In the genomic region with DNA sequence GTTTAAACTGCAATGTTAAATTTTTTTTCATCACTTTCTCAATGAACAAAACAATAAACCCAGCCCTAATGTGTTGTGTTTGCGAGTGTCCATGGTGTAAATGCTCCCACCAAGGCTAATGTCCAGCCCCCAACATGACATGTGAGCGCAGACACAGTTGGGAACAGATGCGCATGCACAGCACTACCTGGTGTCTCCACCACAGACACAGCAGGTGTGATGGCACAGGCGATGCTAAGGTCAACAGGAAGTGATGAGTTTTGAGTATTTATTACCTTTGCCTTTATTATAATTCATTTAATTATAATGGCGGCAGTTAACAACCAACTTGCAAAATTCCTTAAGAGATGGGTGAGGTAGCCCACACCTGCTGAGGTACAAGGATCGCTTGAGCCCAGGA, we compare ENCODE assay signal across 22 cellular contexts. TPM values are rescaled to one million over a fixed set of nuclear protein-coding genes. Genes with fewer than 3 reads are reported as not detected.
DNase-seq lines count a peak whose midpoint lies in the region; ATAC-seq, FAIRE-seq and TF ChIP-seq lines count a peak whose summit lies in the region.
"Had no signal": no experiment of that assay in that cellular context is flagged by ENCODE, and none has a peak within 500 bp of the region (broad histone marks: within the 10 kb centered on the region; RNA-seq: fewer than 3 reads in every experiment).

No MANE protein-coding gene starts in this region.

- peaks cover 6% of the 10 kb centered on the region for H3K27me3 Mint-ChIP-seq in GM23338 (ENCODE audit: insufficient read depth, low read depth, poor library complexity)
- peaks cover 3% of the 10 kb centered on the region for H3K27me3 Mint-ChIP-seq in T-helper 2 cell treated with Interferon-gamma antibody and Interleukin-4, amounts not matched to agents 5 μg/mL and 100 μg/mL, for 36 hours (ENCODE audit: low read depth)
- H3K27me3 Mint-ChIP-seq in naive thymus-derived CD8-positive, alpha-beta T cell, result no peaks in the 10 kb centered on the region
- H3K27me3 Mint-ChIP-seq: activated CD8-positive, alpha-beta T cell treated with anti-CD3 and anti-CD28 coated beads for 36 hours had no signal

- 0 out of 3 replicates have a peak, but pooled peaks cover 3% of the 10 kb centered on the region for H3K36me3 Mint-ChIP-seq in GM23338 (ENCODE audit: low read depth)
- peaks cover 5% of the 10 kb centered on the region for H3K36me3 Mint-ChIP-seq in T-helper 2 cell treated with Interferon-gamma antibody and Interleukin-4, amounts not matched to agents 5 μg/mL and 100 μg/mL, for 36 hours (ENCODE audit: low read depth)
- no peaks in the 10 kb centered on the region for H3K36me3 Mint-ChIP-seq in naive thymus-derived CD8-positive, alpha-beta T cell
- H3K36me3 Mint-ChIP-seq: activated naive CD4-positive, alpha-beta T cell treated with anti-CD3 and anti-CD28 coated beads, Interleukin-2, amount 50 U/mL, for 72 hours; CD14-positive monocyte had no signal

- peak overlapping the region; percentile 41; the same call in 1 of the 2 replicates for H3K27ac Mint-ChIP-seq in GM23338
- no peak overlapping the region for H3K27ac Mint-ChIP-seq in T-helper 2 cell treated with Interferon-gamma antibody and Interleukin-4, amounts not matched to agents 5 μg/mL and 100 μg/mL, for 36 hours
- peak overlapping the region in 6 of 10 donors; percentile 56 to 87 (median 82) for H3K27ac Mint-ChIP-seq in naive thymus-derived CD8-positive, alpha-beta T cell
- H3K27ac Mint-ChIP-seq: activated CD8-positive, alpha-beta T cell treated with anti-CD3 and anti-CD28 coated beads for 36 hours had no signal

- no peaks in the 10 kb centered on the region; the same call in 2 of the 3 replicates for H3K9me3 Mint-ChIP-seq in GM23338
- H3K9me3 Mint-ChIP-seq in T-helper 2 cell treated with Interferon-gamma antibody and Interleukin-4, amounts not matched to agents 5 μg/mL and 100 μg/mL, for 36 hours, result no peaks in the 10 kb centered on the region
- peaks cover 0 to 4% (median 0%) of the 10 kb centered on the region in 9 donors for H3K9me3 Mint-ChIP-seq in naive thymus-derived CD8-positive, alpha-beta T cell
- H3K9me3 Mint-ChIP-seq: activated CD8-positive, alpha-beta T cell treated with anti-CD3 and anti-CD28 coated beads for 36 hours; activated naive CD4-positive, alpha-beta T cell treated with anti-CD3 and anti-CD28 coated beads, Interleukin-2, amount 50 U/mL, for 72 hours; activated T-cell treated with anti-CD3 and anti-CD28 coated beads, Interleukin-2, amount 50 U/mL, for 4 hours had no signal

- H3K27me3 ChIP-seq in GM23338 (ENCODE audit: insufficient read depth), result no peaks in the 10 kb centered on the region
- H3K27me3 ChIP-seq: body of pancreas, esophagus squamous epithelium, testis had no signal

- TF ChIP-seq CTCF in GM23338 (conservative IDR thresholded peaks at IDR 0.05; ENCODE audit: low read depth in 2 of 2), result no peak

- H3K36me3 ChIP-seq in GM23338 (ENCODE audit: insufficient read depth), result no peaks in the 10 kb centered on the region
- H3K36me3 ChIP-seq: esophagus squamous epithelium had no signal

- 0 out of 2 replicates have a peak, but pooled peaks cover 3% of the 10 kb centered on the region for H3F3A ChIP-seq in GM23338 (replicated peaks; ENCODE audit: low read depth)

- peaks cover 28% of the 10 kb centered on the region for H3K4me1 ChIP-seq in GM23338 (ENCODE audit: insufficient read depth)

- no peak for FAIRE-seq in GM19239 (lab: Jason Lieb, UNC)
- FAIRE-seq: colon, H54 had no signal

- H3K4me3 ChIP-seq in GM23338, result no peak overlapping the region; the same call in 1 of the 2 replicates
- H3K4me3 ChIP-seq: body of pancreas, testis had no signal

- ATAC-seq in GM23338 (peak; percentile 14; the same call in 1 of the 3 replicates), HG03521 (IDR thresholded peaks at IDR 0.05; ENCODE audit: unreplicated experiment) (no peak)
- ATAC-seq in naive thymus-derived CD8-positive, alpha-beta T cell, result no peak
- ATAC-seq: Panc1 had no signal

- H3K4me3 Mint-ChIP-seq in GM23338, result no peak overlapping the region
- peak overlapping the region; percentile 14 for H3K4me3 Mint-ChIP-seq in T-helper 2 cell treated with Interferon-gamma antibody and Interleukin-4, amounts not matched to agents 5 μg/mL and 100 μg/mL, for 36 hours
- peak overlapping the region in 6 of 10 donors; percentile 5 to 70 (median 24) for H3K4me3 Mint-ChIP-seq in naive thymus-derived CD8-positive, alpha-beta T cell

- no peaks in the 10 kb centered on the region for H3K9me2 ChIP-seq in GM23338 (ENCODE audit: insufficient read depth)

- peak overlapping the region; percentile 80; the same call in 1 of the 2 replicates for H3K27ac ChIP-seq in GM23338 (ENCODE audit: low read depth)
- H3K27ac ChIP-seq: body of pancreas, testis had no signal

- peaks cover 49% of the 10 kb centered on the region for H4K20me1 ChIP-seq in GM23338 (replicated peaks; ENCODE audit: insufficient read depth)

- H3K4me2 ChIP-seq in GM23338, result peak overlapping the region; percentile 42; the same call in 1 of the 2 replicates

- DNase-seq in NCI-H748 (lab: John Stamatoyannopoulos, UW; ENCODE audit: unreplicated experiment), result peak; percentile 12
- DNase-seq in NCI-H748 treated with DMSO at 0.1 percent for 48 hours (lab: John Stamatoyannopoulos, UW), result no peak
- no peak for DNase-seq in GM23338 (ENCODE audit: low spot score)
- no peak for DNase-seq in T-helper 2 cell treated with Interferon-gamma antibody and Interleukin-4, amounts not matched to agents 5 μg/mL and 100 μg/mL, for 36 hours (ENCODE audit: low spot score)
- DNase-seq in naive thymus-derived CD8-positive, alpha-beta T cell, result no peak
- DNase-seq in GM19239 (ENCODE audit: insufficient read length, low spot score), result no peak
- DNase-seq in NCI-H82 (lab: John Stamatoyannopoulos, UW), result no peak
- DNase-seq: activated CD8-positive, alpha-beta T cell treated with anti-CD3 and anti-CD28 coated beads for 36 hours; activated T-cell treated with anti-CD3 and anti-CD28 coated beads, Interleukin-2, amount 50 U/mL, for 4 hours; body of pancreas; DMS79 treated with DMSO at 0.1 percent for 48 hours; esophagus squamous epithelium; kidney glomerular epithelial cell; NCI-H2171 treated with DMSO at 0.1 percent for 48 hours; T-helper 9 cell; testis had no signal

- POLR2A ChIA-PET in naive thymus-derived CD8-positive, alpha-beta T cell (lab: Charles Lee), result no interaction called here

- no peak overlapping the region for H2AFZ ChIP-seq in GM23338

- peaks cover 57% of the 10 kb centered on the region for H3K4me1 Mint-ChIP-seq in GM23338
- peaks cover 24% of the 10 kb centered on the region for H3K4me1 Mint-ChIP-seq in T-helper 2 cell treated with Interferon-gamma antibody and Interleukin-4, amounts not matched to agents 5 μg/mL and 100 μg/mL, for 36 hours (ENCODE audit: low read depth)
- H3K4me1 Mint-ChIP-seq in naive thymus-derived CD8-positive, alpha-beta T cell, result peaks cover 17 to 56% (median 29%) of the 10 kb centered on the region in 4 donors

- peaks cover 87% of the 10 kb centered on the region for H3K79me2 ChIP-seq in GM23338 (replicated peaks; ENCODE audit: insufficient read depth)

TF ChIP-seq in GM23338, 12 proteins besides CTCF, POLR2A, EP300 and RAD21:
- TF ChIP-seq, protein P1, sequence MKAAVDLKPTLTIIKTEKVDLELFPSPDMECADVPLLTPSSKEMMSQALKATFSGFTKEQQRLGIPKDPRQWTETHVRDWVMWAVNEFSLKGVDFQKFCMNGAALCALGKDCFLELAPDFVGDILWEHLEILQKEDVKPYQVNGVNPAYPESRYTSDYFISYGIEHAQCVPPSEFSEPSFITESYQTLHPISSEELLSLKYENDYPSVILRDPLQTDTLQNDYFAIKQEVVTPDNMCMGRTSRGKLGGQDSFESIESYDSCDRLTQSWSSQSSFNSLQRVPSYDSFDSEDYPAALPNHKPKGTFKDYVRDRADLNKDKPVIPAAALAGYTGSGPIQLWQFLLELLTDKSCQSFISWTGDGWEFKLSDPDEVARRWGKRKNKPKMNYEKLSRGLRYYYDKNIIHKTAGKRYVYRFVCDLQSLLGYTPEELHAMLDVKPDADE (IDR thresholded peaks at IDR 0.05), result no peak
- TF ChIP-seq NANOG (IDR thresholded peaks at IDR 0.05; ENCODE audit: borderline replicate concordance) (no peak), EZH2 (IDR thresholded peaks at IDR 0.05; ENCODE audit: low read depth, unreplicated experiment) (no peak), ZNF114 (CRISPR knock-in tag; IDR thresholded peaks at IDR 0.05) (no peak), CREB1 (CRISPR knock-in tag; IDR thresholded peaks at IDR 0.05; ENCODE audit: low read depth) (no peak)

RNA-seq across cellular contexts. Expression of a gene that starts 42.9 kb away (rescaled TPM):
- 28.8 and 33.9 TPM in 2 replicates for total RNA-seq in GM23338 (2014; rRNA removed; shearing (Covaris generic))
- 10.1 and 11.4 TPM in 2 replicates for polyA plus RNA-seq in GM23338 (2016; fragmentation: Nextera tagmentation; extraction: Ambion mirVana)
- total RNA-seq in naive thymus-derived CD8-positive, alpha-beta T cell, result 10 to 100 TPM; 20.8 to 27.3 TPM
- polyA plus RNA-seq in naive thymus-derived CD8-positive, alpha-beta T cell, result 1 to 10 TPM in 2 of 3 donors, under 1 TPM in 1; 0.90 to 1.3 (median 1.2) TPM
